ENCODE assay signal across 8 cellular contexts in genomic region chr5:172958268-172959046, GRCh38. TPM values are rescaled to one million over a fixed set of nuclear protein-coding genes. Genes with fewer than 3 reads are reported as not detected.
DNase-seq lines count a peak whose midpoint lies in the region; ATAC-seq and TF ChIP-seq lines count a peak whose summit lies in the region.

No MANE protein-coding gene starts in this region.

- H3K4me3 ChIP-seq in suprapubic skin = peak overlapping the region; percentile 77

- peaks cover 15% of the 10 kb centered on the region for H3K36me3 ChIP-seq in suprapubic skin

- ATAC-seq in GM19324 (IDR thresholded peaks at IDR 0.05; ENCODE audit: low FRiP score, unreplicated experiment) = peak; percentile 59
- ATAC-seq in HG03442 (IDR thresholded peaks at IDR 0.05; ENCODE audit: unreplicated experiment) = peak; percentile 49
- peak; percentile 53 for ATAC-seq in omental fat pad (ENCODE audit: low FRiP score)

- no peak for TF ChIP-seq EP300 in suprapubic skin (IDR thresholded peaks at IDR 0.05)

- H3K27ac ChIP-seq in suprapubic skin = peak overlapping the region; percentile 73

- peaks cover 34% of the 10 kb centered on the region for H3K4me1 ChIP-seq in suprapubic skin

- peak; percentile 87 for DNase-seq in AG08396 (ENCODE audit: low spot score)
- peak; percentile 51 for DNase-seq in SHP77 treated with DMSO at 0.1 percent for 48 hours (lab: John Stamatoyannopoulos, UW)
- peak; percentile 39 for DNase-seq in activated gamma-delta T cell treated with anti-CD3 and anti-CD28 coated beads, Interleukin-2, amount 50 U/mL, for 16 hours (ENCODE audit: low read depth)
- peak; percentile 90 for DNase-seq in germinal center (ENCODE audit: low spot score)
- DNase-seq in omental fat pad (ENCODE audit: low spot score) = no peak
- peak; percentile 80 to 84 for DNase-seq in suprapubic skin (ENCODE audit: low spot score in 2 of 2)

- H3K27me3 ChIP-seq in suprapubic skin = no peaks in the 10 kb centered on the region

- no peak for TF ChIP-seq CTCF in omental fat pad (IDR thresholded peaks at IDR 0.05)
- no peak for TF ChIP-seq CTCF in suprapubic skin (IDR thresholded peaks at IDR 0.05)

- H3K9me3 ChIP-seq in suprapubic skin = no peaks in the 10 kb centered on the region

- TF ChIP-seq POLR2A in suprapubic skin (IDR thresholded peaks at IDR 0.05) = no peak

- WGBS in suprapubic skin = 5% methylated on average over 52 of the region's 55 CpGs

RNA-seq across cellular contexts. Expression of gene RPL26L1, which starts 0.8 kb away (rescaled TPM):
- total RNA-seq in omental fat pad (10 to 100 TPM; 20.5 to 29.1 (median 26.1) TPM), suprapubic skin (10 to 100 TPM; 14.2 to 30.7 (median 21.9) TPM)

RNA-seq across cellular contexts. Expression of gene ATP6V0E1, which starts 25.1 kb away (rescaled TPM):
- total RNA-seq in omental fat pad (100 to 1,000 TPM; 174 to 267 (median 238) TPM), suprapubic skin (10 to 100 TPM; 73.7 to 91.3 (median 82.1) TPM)
